1 cellular context compared by ENCODE assay signal in genomic region chr19:3738477-3739220, GRCh38.
A peak's percentile ranks its signal among the peaks of the same experiment; 100 is the strongest.
TF ChIP-seq lines count a peak whose summit lies in the region.

No MANE protein-coding gene starts in this region.

TF ChIP-seq in K562, 482 proteins besides CTCF, POLR2A, EP300 and RAD21:
- TF ChIP-seq CREM (IDR thresholded peaks at IDR 0.05; ENCODE audit: low read depth) (0 out of 2 replicates have a peak, but pooled peaks have one; percentile 45), PRDM10 (IDR thresholded peaks at IDR 0.05; ENCODE audit: partially characterized antibody) (peak; percentile 89), VEZF1 (CRISPR knock-in tag; IDR thresholded peaks at IDR 0.05) (peak; percentile 58; the same call in 1 of the 2 replicates), GTF2E2 (tag; IDR thresholded peaks at IDR 0.05) (no peak), ZBTB33 (CRISPR knock-in tag; IDR thresholded peaks at IDR 0.05) (peak; percentile 45; the same call in 1 of the 2 replicates), PKNOX1 (IDR thresholded peaks at IDR 0.05) (0 out of 2 replicates have a peak, but pooled peaks have one; percentile 15), STAT5B (CRISPR knock-in tag; IDR thresholded peaks at IDR 0.05) (no peak)
